8 cellular contexts compared by ENCODE assay signal in genomic region chr19:53431399-53432087, GRCh38. TPM values are rescaled to one million over a fixed set of nuclear protein-coding genes. Genes with fewer than 3 reads are reported as not detected.
A peak's percentile ranks its signal among the peaks of the same experiment; 100 is the strongest.
DNase-seq lines count a peak whose midpoint lies in the region; ATAC-seq, FAIRE-seq and TF ChIP-seq lines count a peak whose summit lies in the region.

Gene ZNF761, plus strand, starts transcription at chr19:53431984. Its CDS starts 15,285 bp downstream, at chr19:53447269.

- no peaks in the 10 kb centered on the region for H3K9me3 ChIP-seq in WERI-Rb-1 (ENCODE audit: severe bottlenecking)

- H3K27me3 ChIP-seq in WERI-Rb-1 (ENCODE audit: insufficient read depth, low read depth, severe bottlenecking) (no peaks in the 10 kb centered on the region), bronchial epithelial cell (ENCODE audit: control insufficient read depth, insufficient read depth, low read length) (no peaks in the 10 kb centered on the region)

- peak within 1 kb of the TSS; percentile 22; the same call in 1 of the 2 replicates for H3K27ac ChIP-seq in WERI-Rb-1

- no peak for TF ChIP-seq CTCF in WERI-Rb-1 (IDR thresholded peaks at IDR 0.05; ENCODE audit: low read depth, low read length)
- no peak for TF ChIP-seq CTCF in bronchial epithelial cell (IDR thresholded peaks at IDR 0.05; ENCODE audit: insufficient read depth, low read length, severe bottlenecking)

- FAIRE-seq in bronchial epithelial cell (lab: Jason Lieb, UNC) = no peak

- DNase-seq in AG08395 (ENCODE audit: low spot score) = peak; percentile 93
- DNase-seq in NCI-H2171 treated with DMSO at 0.1 percent for 48 hours (lab: John Stamatoyannopoulos, UW) = peak; percentile 89
- peak; percentile 94 for DNase-seq in WERI-Rb-1
- DNase-seq in bronchial epithelial cell (ENCODE audit: low read depth) = peak; percentile 92
- peak; percentile 90 for DNase-seq in iPS-NIHi7 (ENCODE audit: extremely low spot score)
- peak; percentile 76 for DNase-seq in smooth muscle cell of the brain vasculature (ENCODE audit: low read depth, low spot score)

- H3K36me3 ChIP-seq in WERI-Rb-1 (no peaks in the 10 kb centered on the region), bronchial epithelial cell (ENCODE audit: control insufficient read depth, insufficient read depth, low read length) (peaks cover 1% of the 10 kb centered on the region)

- H3K4me3 ChIP-seq in WERI-Rb-1 (ENCODE audit: low read depth, low read length) = peak within 1 kb of the TSS; percentile 86
- H3K4me3 ChIP-seq in bronchial epithelial cell (ENCODE audit: low read depth, low read length) = peak within 1 kb of the TSS; percentile 83

- peak; percentile 93 for ATAC-seq in GM18868 (IDR thresholded peaks at IDR 0.05; ENCODE audit: unreplicated experiment)
- peak; percentile 98 for ATAC-seq in HG03103 (IDR thresholded peaks at IDR 0.05; ENCODE audit: low read depth, unreplicated experiment)

RNA-seq across cellular contexts. Expression of gene ZNF761, which starts in this region (rescaled TPM):
- 14.0 and 15.9 TPM in 2 replicates for total RNA-seq in bronchial epithelial cell

Comparison
In these comparisons a context has a peak if more than half of its experiments do, and no peak if none do; other contexts are left out.
1. Peak in every context shown above with its lines: DNase-seq, ATAC-seq, H3K4me3 ChIP-seq and H3K27ac ChIP-seq.